Comparison of ENCODE assay signal across 1 cellular context in genomic region chr10:46802010-46802409, GRCh38.
TF ChIP-seq lines count a peak whose summit lies in the region.

No MANE protein-coding gene starts in this region.

TF ChIP-seq in HepG2, 621 proteins besides CTCF, POLR2A, EP300 and RAD21 (continued from another document):
- TF ChIP-seq ARID5B (CRISPR knock-in tag; IDR thresholded peaks at IDR 0.05) (peak; percentile 72; the same call in 1 of the 2 replicates), ZNF362 (CRISPR knock-in tag; IDR thresholded peaks at IDR 0.05; ENCODE audit: borderline replicate concordance) (peak; percentile 72; the same call in 1 of the 2 replicates)
